ENCODE assay signal across 18 cellular contexts in the genomic region with DNA sequence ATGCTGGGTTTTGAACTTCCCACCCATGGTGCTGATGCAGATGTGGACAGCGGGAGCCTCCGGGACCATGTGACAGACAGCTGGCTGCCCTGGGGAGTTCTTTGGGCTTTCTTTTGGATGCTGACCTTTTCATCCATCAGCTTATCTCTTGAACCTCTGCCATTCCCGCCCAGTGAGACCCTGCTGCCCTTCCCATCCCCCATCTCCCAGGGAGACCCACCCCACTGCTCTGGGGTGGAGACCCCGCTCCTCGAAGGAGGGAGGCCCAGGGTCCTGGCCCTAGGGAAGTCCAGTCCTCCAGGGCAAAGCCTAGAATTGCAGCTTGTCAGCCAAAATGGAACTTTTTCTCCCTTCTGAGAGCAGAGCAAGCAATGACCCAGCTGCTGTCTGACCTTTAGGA.
"Had no signal": no experiment of that assay in that cellular context is flagged by ENCODE, and none has a peak within 500 bp of the region (broad histone marks: within the 10 kb centered on the region; RNA-seq: fewer than 3 reads in every experiment).

No MANE protein-coding gene starts in this region.

- H3K9me3 Mint-ChIP-seq: activated naive CD8-positive, alpha-beta T cell treated with anti-CD3 and anti-CD28 coated beads for 36 hours; immature natural killer cell; nephron progenitor cell had no signal

- DNase-seq: activated CD4-positive, alpha-beta T cell treated with anti-CD3 and anti-CD28 coated beads for 1 hour; activated CD4-positive, alpha-beta T cell treated with anti-CD3 and anti-CD28 coated beads, Interleukin-2, amount 50 U/mL, for 48 hours; activated naive CD8-positive, alpha-beta T cell treated with anti-CD3 and anti-CD28 coated beads for 36 hours; activated T-cell treated with anti-CD3 and anti-CD28 coated beads for 4 hours; amniotic stem cell; body of pancreas; central memory CD4-positive, alpha-beta T cell; colonic mucosa; head of caudate nucleus; immature natural killer cell; lower lobe of right lung; nephron progenitor cell; stimulated activated naive CD4-positive, alpha-beta T cell; T-helper 17 cell; WERI-Rb-1 had no signal

- H3K36me3 Mint-ChIP-seq: activated naive CD8-positive, alpha-beta T cell treated with anti-CD3 and anti-CD28 coated beads for 36 hours; immature natural killer cell had no signal

- H3K4me3 Mint-ChIP-seq: activated naive CD8-positive, alpha-beta T cell treated with anti-CD3 and anti-CD28 coated beads for 36 hours; immature natural killer cell; nephron progenitor cell; T-helper 17 cell had no signal

- H3K4me1 ChIP-seq: body of pancreas, colonic mucosa had no signal

- H3K27me3 Mint-ChIP-seq: activated naive CD8-positive, alpha-beta T cell treated with anti-CD3 and anti-CD28 coated beads for 36 hours had no signal

- H3K36me3 ChIP-seq: colonic mucosa, lower lobe of right lung, tibial nerve, WERI-Rb-1 had no signal

- H3K27ac Mint-ChIP-seq: activated naive CD8-positive, alpha-beta T cell treated with anti-CD3 and anti-CD28 coated beads for 36 hours; immature natural killer cell; nephron progenitor cell; T-helper 17 cell had no signal

- ATAC-seq: body of pancreas, lower lobe of right lung, T-helper 17 cell had no signal

- H3K9me3 ChIP-seq: body of pancreas, colonic mucosa, lower lobe of right lung, tibial nerve had no signal

- FAIRE-seq: endometrium, frontal cortex had no signal

- H3K27ac ChIP-seq: body of pancreas, colonic mucosa, lower lobe of right lung, WERI-Rb-1 had no signal

- H3K4me1 Mint-ChIP-seq: immature natural killer cell, T-helper 17 cell had no signal

- H3K4me3 ChIP-seq: body of pancreas, colonic mucosa, lower lobe of right lung, tibial nerve had no signal

- H3K27me3 ChIP-seq: body of pancreas, colonic mucosa, tibial nerve had no signal
